In genomic region chr18:21742323-21742687, GRCh38 we compare ENCODE assay signal across 8 cellular contexts. TPM values are rescaled to one million over a fixed set of nuclear protein-coding genes. Genes with fewer than 3 reads are reported as not detected.
DNase-seq lines count a peak whose midpoint lies in the region; ATAC-seq and TF ChIP-seq lines count a peak whose summit lies in the region.

No MANE protein-coding gene starts in this region.

- no peaks in the 10 kb centered on the region for H3K36me3 ChIP-seq in suprapubic skin

- no peaks in the 10 kb centered on the region for H3K27me3 Mint-ChIP-seq in activated CD8-positive, alpha-beta memory T cell treated with anti-CD3 and anti-CD28 coated beads, Interleukin-2, amount 10 ng/mL, durations not matched to agents 7 days and 5 days
- H3K27me3 Mint-ChIP-seq in activated CD8-positive, alpha-beta T cell treated with anti-CD3 and anti-CD28 coated beads, Interleukin-2, amount 10 ng/mL, durations not matched to agents 7 days and 5 days (ENCODE audit: low read depth) = peaks cover 9% of the 10 kb centered on the region
- H3K27me3 Mint-ChIP-seq in immature natural killer cell (ENCODE audit: low read depth in 3 of 3) = peaks cover 3 to 17% (median 14%) of the 10 kb centered on the region in 3 donors

- H3K9me3 Mint-ChIP-seq in activated CD8-positive, alpha-beta memory T cell treated with anti-CD3 and anti-CD28 coated beads, Interleukin-2, amount 10 ng/mL, durations not matched to agents 7 days and 5 days (ENCODE audit: low read depth) = peaks cover 2% of the 10 kb centered on the region
- H3K9me3 Mint-ChIP-seq in activated CD8-positive, alpha-beta T cell treated with anti-CD3 and anti-CD28 coated beads, Interleukin-2, amount 10 ng/mL, durations not matched to agents 7 days and 5 days (ENCODE audit: insufficient read depth) = peaks cover 4% of the 10 kb centered on the region
- H3K9me3 Mint-ChIP-seq in immature natural killer cell = no peaks in the 10 kb centered on the region

- peak overlapping the region; percentile 96 for H3K4me3 ChIP-seq in suprapubic skin

- peak overlapping the region; percentile 84 for H3K27ac Mint-ChIP-seq in activated CD8-positive, alpha-beta memory T cell treated with anti-CD3 and anti-CD28 coated beads, Interleukin-2, amount 10 ng/mL, durations not matched to agents 7 days and 5 days
- H3K27ac Mint-ChIP-seq in activated CD8-positive, alpha-beta T cell treated with anti-CD3 and anti-CD28 coated beads, Interleukin-2, amount 10 ng/mL, durations not matched to agents 7 days and 5 days = peak overlapping the region; percentile 66
- H3K27ac Mint-ChIP-seq in immature natural killer cell = peak overlapping the region; percentile 56 to 88 (median 78)

- H3K36me3 Mint-ChIP-seq in activated CD8-positive, alpha-beta memory T cell treated with anti-CD3 and anti-CD28 coated beads, Interleukin-2, amount 10 ng/mL, durations not matched to agents 7 days and 5 days = peaks cover 13% of the 10 kb centered on the region
- peaks cover 9% of the 10 kb centered on the region for H3K36me3 Mint-ChIP-seq in activated CD8-positive, alpha-beta T cell treated with anti-CD3 and anti-CD28 coated beads, Interleukin-2, amount 10 ng/mL, durations not matched to agents 7 days and 5 days (ENCODE audit: low read depth)
- H3K36me3 Mint-ChIP-seq in immature natural killer cell = no peaks in the 10 kb centered on the region

- H3K4me3 Mint-ChIP-seq in activated CD8-positive, alpha-beta memory T cell treated with anti-CD3 and anti-CD28 coated beads, Interleukin-2, amount 10 ng/mL, durations not matched to agents 7 days and 5 days = peak overlapping the region; percentile 82
- H3K4me3 Mint-ChIP-seq in activated CD8-positive, alpha-beta T cell treated with anti-CD3 and anti-CD28 coated beads, Interleukin-2, amount 10 ng/mL, durations not matched to agents 7 days and 5 days = peak overlapping the region; percentile 79
- H3K4me3 Mint-ChIP-seq in immature natural killer cell = peak overlapping the region; percentile 79 to 84 (median 84)

- no peaks in the 10 kb centered on the region for H3K9me3 ChIP-seq in suprapubic skin

- peaks cover 29% of the 10 kb centered on the region for H3K4me1 ChIP-seq in suprapubic skin

- H3K27me3 ChIP-seq in suprapubic skin = no peaks in the 10 kb centered on the region

- no peak for DNase-seq in activated CD8-positive, alpha-beta memory T cell treated with anti-CD3 and anti-CD28 coated beads, Interleukin-2, amount 10 ng/mL, durations not matched to agents 7 days and 5 days
- DNase-seq in activated CD8-positive, alpha-beta memory T cell treated with anti-CD3 and anti-CD28 coated beads for 24 hours = no peak
- DNase-seq in activated CD8-positive, alpha-beta T cell treated with anti-CD3 and anti-CD28 coated beads, Interleukin-2, amount 10 ng/mL, durations not matched to agents 7 days and 5 days = no peak
- DNase-seq in immature natural killer cell (no peak), suprapubic skin (ENCODE audit: low spot score in 2 of 2) (no peak), DMS114 treated with DMSO at 0.1 percent for 48 hours (lab: John Stamatoyannopoulos, UW; ENCODE audit: unreplicated experiment) (no peak), NCI-H2107 treated with DMSO at 0.1 percent for 48 hours (lab: John Stamatoyannopoulos, UW; ENCODE audit: unreplicated experiment) (no peak)

- H3K4me1 Mint-ChIP-seq in activated CD8-positive, alpha-beta memory T cell treated with anti-CD3 and anti-CD28 coated beads, Interleukin-2, amount 10 ng/mL, durations not matched to agents 7 days and 5 days = peaks cover 55% of the 10 kb centered on the region
- peaks cover 54% of the 10 kb centered on the region for H3K4me1 Mint-ChIP-seq in activated CD8-positive, alpha-beta T cell treated with anti-CD3 and anti-CD28 coated beads, Interleukin-2, amount 10 ng/mL, durations not matched to agents 7 days and 5 days (ENCODE audit: low read depth)
- peaks cover 33 to 60% of the 10 kb centered on the region in 2 donors for H3K4me1 Mint-ChIP-seq in immature natural killer cell

- ATAC-seq in activated CD8-positive, alpha-beta memory T cell treated with anti-CD3 and anti-CD28 coated beads, Interleukin-2, amount 10 ng/mL, durations not matched to agents 7 days and 5 days = no peak
- no peak for ATAC-seq in activated CD8-positive, alpha-beta T cell treated with anti-CD3 and anti-CD28 coated beads, Interleukin-2, amount 10 ng/mL, durations not matched to agents 7 days and 5 days
- no peak for ATAC-seq in HG03097 (IDR thresholded peaks at IDR 0.05; ENCODE audit: low FRiP score, unreplicated experiment)

- POLR2A ChIA-PET in activated CD8-positive, alpha-beta T cell treated with anti-CD3 and anti-CD28 coated beads, Interleukin-2, amount 10 ng/mL, durations not matched to agents 7 days and 5 days (lab: Charles Lee) = interaction anchor here (0.7 to 3.2 kb wide), 5 partner anchors 10 to 732 kb away, joined by 3 to 26 read pairs (median 4); partner anchors contain the start of genes ABHD3, ESCO1 and SNRPD1

- no peak for TF ChIP-seq CTCF in suprapubic skin (IDR thresholded peaks at IDR 0.05)

- 60% methylated on average over 5 of the region's 5 CpGs for WGBS in suprapubic skin

- no peak for TF ChIP-seq EP300 in suprapubic skin (IDR thresholded peaks at IDR 0.05)

- no peak for TF ChIP-seq POLR2A in suprapubic skin (IDR thresholded peaks at IDR 0.05)

- H3K27ac ChIP-seq in suprapubic skin = no peak overlapping the region

- CTCF ChIA-PET in activated CD8-positive, alpha-beta memory T cell treated with anti-CD3 and anti-CD28 coated beads, Interleukin-2, amount 10 ng/mL, durations not matched to agents 7 days and 5 days (lab: Charles Lee) = interaction anchor here (0.6 to 2.1 kb wide), 6 partner anchors 9 to 142 kb away, joined by 3 to 8 read pairs (median 4); partner anchors contain the start of genes ABHD3, ESCO1 and SNRPD1
- CTCF ChIA-PET in activated CD8-positive, alpha-beta T cell treated with anti-CD3 and anti-CD28 coated beads, Interleukin-2, amount 10 ng/mL, durations not matched to agents 7 days and 5 days (lab: Charles Lee) = interaction anchor here (0.7 to 2.2 kb wide), 3 partner anchors 140 to 254 kb away, joined by 3 to 11 read pairs (median 3); partner anchors contain the start of gene ESCO1

RNA-seq across cellular contexts. Expression of gene MIB1, which starts 1.7 kb away (rescaled TPM):
- 10 to 100 TPM; 40.5 to 54.8 TPM for total RNA-seq in activated CD8-positive, alpha-beta memory T cell treated with anti-CD3 and anti-CD28 coated beads, Interleukin-2, amount 10 ng/mL, durations not matched to agents 7 days and 5 days
- 10 to 100 TPM; 32.6 to 37.4 TPM for total RNA-seq in activated CD8-positive, alpha-beta T cell treated with anti-CD3 and anti-CD28 coated beads, Interleukin-2, amount 10 ng/mL, durations not matched to agents 7 days and 5 days
- polyA plus RNA-seq in immature natural killer cell = 1 to 10 TPM; 1.9 to 6.4 (median 5.0) TPM
- total RNA-seq in suprapubic skin = 10 to 100 TPM; 16.6 to 25.4 (median 24.1) TPM

RNA-seq across cellular contexts. Expression of gene ABHD3, which starts 37.7 kb away (rescaled TPM):
- total RNA-seq in activated CD8-positive, alpha-beta memory T cell treated with anti-CD3 and anti-CD28 coated beads, Interleukin-2, amount 10 ng/mL, durations not matched to agents 7 days and 5 days = 10 to 100 TPM; 47.9 to 62.6 TPM
- 10 to 100 TPM; 54.0 to 57.5 TPM for total RNA-seq in activated CD8-positive, alpha-beta T cell treated with anti-CD3 and anti-CD28 coated beads, Interleukin-2, amount 10 ng/mL, durations not matched to agents 7 days and 5 days
- 10 to 100 TPM; 24.4 to 31.2 (median 29.8) TPM for polyA plus RNA-seq in immature natural killer cell
- 10 to 100 TPM in 1 of 4 donors, 1 to 10 TPM in 3; 4.7 to 18.5 (median 6.8) TPM for total RNA-seq in suprapubic skin
